Comparison of ENCODE assay signal across 3 cellular contexts in genomic region chr5:169511708-169512107, GRCh38.
TF ChIP-seq lines count a peak whose summit lies in the region.

No MANE protein-coding gene starts in this region.

TF ChIP-seq in SK-N-SH, 30 proteins besides CTCF, POLR2A, EP300 and RAD21 (continued from another document):
- no peak for TF ChIP-seq RXRA (IDR thresholded peaks at IDR 0.05; ENCODE audit: borderline replicate concordance, low read depth)
- TF ChIP-seq, protein P1, sequence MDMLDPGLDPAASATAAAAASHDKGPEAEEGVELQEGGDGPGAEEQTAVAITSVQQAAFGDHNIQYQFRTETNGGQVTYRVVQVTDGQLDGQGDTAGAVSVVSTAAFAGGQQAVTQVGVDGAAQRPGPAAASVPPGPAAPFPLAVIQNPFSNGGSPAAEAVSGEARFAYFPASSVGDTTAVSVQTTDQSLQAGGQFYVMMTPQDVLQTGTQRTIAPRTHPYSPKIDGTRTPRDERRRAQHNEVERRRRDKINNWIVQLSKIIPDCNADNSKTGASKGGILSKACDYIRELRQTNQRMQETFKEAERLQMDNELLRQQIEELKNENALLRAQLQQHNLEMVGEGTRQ (IDR thresholded peaks at IDR 0.05; ENCODE audit: borderline replicate concordance, low read depth, low read length) = no peak
- no peak for TF ChIP-seq RCOR1 (IDR thresholded peaks at IDR 0.05; ENCODE audit: low read length)
- TF ChIP-seq ELF1 (IDR thresholded peaks at IDR 0.05) = no peak
- no peak for TF ChIP-seq POLR2AphosphoS5 (IDR thresholded peaks at IDR 0.05; ENCODE audit: low read depth, low read length)
- TF ChIP-seq TAF1 (IDR thresholded peaks at IDR 0.05; ENCODE audit: borderline replicate concordance, low read depth, low read length) = no peak

TF ChIP-seq in SK-N-SH treated with all-trans-retinoic acid at 6 μM for 48 hours, 23 proteins besides CTCF, POLR2A, EP300 and RAD21:
- TF ChIP-seq, protein P2, sequence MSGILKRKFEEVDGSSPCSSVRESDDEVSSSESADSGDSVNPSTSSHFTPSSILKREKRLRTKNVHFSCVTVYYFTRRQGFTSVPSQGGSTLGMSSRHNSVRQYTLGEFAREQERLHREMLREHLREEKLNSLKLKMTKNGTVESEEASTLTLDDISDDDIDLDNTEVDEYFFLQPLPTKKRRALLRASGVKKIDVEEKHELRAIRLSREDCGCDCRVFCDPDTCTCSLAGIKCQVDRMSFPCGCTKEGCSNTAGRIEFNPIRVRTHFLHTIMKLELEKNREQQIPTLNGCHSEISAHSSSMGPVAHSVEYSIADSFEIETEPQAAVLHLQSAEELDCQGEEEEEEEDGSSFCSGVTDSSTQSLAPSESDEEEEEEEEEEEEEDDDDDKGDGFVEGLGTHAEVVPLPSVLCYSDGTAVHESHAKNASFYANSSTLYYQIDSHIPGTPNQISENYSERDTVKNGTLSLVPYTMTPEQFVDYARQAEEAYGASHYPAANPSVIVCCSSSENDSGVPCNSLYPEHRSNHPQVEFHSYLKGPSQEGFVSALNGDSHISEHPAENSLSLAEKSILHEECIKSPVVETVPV (CRISPR knock-in tag; IDR thresholded peaks at IDR 0.05) = no peak
- TF ChIP-seq ESRRG (CRISPR knock-in tag; IDR thresholded peaks at IDR 0.05) (no peak), TSHZ2 (CRISPR knock-in tag; IDR thresholded peaks at IDR 0.05) (no peak), CSDC2 (CRISPR knock-in tag; IDR thresholded peaks at IDR 0.05) (no peak), ZFP30 (CRISPR knock-in tag; IDR thresholded peaks at IDR 0.05) (no peak), ARNTL (CRISPR knock-in tag; IDR thresholded peaks at IDR 0.05; ENCODE audit: borderline replicate concordance, low read depth) (no peak), PATZ1 (CRISPR knock-in tag; IDR thresholded peaks at IDR 0.05; ENCODE audit: borderline replicate concordance) (no peak), ISL1 (CRISPR knock-in tag; IDR thresholded peaks at IDR 0.05) (no peak), TOX (CRISPR knock-in tag; IDR thresholded peaks at IDR 0.05; ENCODE audit: borderline replicate concordance) (no peak), GLIS3 (CRISPR knock-in tag; IDR thresholded peaks at IDR 0.05) (no peak), ZC3H10 (CRISPR knock-in tag; IDR thresholded peaks at IDR 0.05) (no peak)

TF ChIP-seq in WTC11, 78 proteins besides CTCF, POLR2A, EP300 and RAD21 (continued from another document):
- no peak for TF ChIP-seq ZNF281 (CRISPR knock-in tag; IDR thresholded peaks at IDR 0.05)
- TF ChIP-seq, protein P3, sequence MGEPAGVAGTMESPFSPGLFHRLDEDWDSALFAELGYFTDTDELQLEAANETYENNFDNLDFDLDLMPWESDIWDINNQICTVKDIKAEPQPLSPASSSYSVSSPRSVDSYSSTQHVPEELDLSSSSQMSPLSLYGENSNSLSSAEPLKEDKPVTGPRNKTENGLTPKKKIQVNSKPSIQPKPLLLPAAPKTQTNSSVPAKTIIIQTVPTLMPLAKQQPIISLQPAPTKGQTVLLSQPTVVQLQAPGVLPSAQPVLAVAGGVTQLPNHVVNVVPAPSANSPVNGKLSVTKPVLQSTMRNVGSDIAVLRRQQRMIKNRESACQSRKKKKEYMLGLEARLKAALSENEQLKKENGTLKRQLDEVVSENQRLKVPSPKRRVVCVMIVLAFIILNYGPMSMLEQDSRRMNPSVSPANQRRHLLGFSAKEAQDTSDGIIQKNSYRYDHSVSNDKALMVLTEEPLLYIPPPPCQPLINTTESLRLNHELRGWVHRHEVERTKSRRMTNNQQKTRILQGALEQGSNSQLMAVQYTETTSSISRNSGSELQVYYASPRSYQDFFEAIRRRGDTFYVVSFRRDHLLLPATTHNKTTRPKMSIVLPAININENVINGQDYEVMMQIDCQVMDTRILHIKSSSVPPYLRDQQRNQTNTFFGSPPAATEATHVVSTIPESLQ (CRISPR knock-in tag; IDR thresholded peaks at IDR 0.05) = no peak
- TF ChIP-seq, protein P4, sequence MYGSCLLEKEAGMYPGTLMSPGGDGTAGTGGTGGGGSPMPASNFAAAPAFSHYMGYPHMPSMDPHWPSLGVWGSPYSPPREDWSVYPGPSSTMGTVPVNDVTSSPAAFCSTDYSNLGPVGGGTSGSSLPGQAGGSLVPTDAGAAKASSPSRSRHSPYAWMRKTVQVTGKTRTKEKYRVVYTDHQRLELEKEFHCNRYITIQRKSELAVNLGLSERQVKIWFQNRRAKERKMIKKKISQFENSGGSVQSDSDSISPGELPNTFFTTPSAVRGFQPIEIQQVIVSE (CRISPR knock-in tag; IDR thresholded peaks at IDR 0.05; ENCODE audit: borderline replicate concordance) = no peak
- TF ChIP-seq, protein P5, sequence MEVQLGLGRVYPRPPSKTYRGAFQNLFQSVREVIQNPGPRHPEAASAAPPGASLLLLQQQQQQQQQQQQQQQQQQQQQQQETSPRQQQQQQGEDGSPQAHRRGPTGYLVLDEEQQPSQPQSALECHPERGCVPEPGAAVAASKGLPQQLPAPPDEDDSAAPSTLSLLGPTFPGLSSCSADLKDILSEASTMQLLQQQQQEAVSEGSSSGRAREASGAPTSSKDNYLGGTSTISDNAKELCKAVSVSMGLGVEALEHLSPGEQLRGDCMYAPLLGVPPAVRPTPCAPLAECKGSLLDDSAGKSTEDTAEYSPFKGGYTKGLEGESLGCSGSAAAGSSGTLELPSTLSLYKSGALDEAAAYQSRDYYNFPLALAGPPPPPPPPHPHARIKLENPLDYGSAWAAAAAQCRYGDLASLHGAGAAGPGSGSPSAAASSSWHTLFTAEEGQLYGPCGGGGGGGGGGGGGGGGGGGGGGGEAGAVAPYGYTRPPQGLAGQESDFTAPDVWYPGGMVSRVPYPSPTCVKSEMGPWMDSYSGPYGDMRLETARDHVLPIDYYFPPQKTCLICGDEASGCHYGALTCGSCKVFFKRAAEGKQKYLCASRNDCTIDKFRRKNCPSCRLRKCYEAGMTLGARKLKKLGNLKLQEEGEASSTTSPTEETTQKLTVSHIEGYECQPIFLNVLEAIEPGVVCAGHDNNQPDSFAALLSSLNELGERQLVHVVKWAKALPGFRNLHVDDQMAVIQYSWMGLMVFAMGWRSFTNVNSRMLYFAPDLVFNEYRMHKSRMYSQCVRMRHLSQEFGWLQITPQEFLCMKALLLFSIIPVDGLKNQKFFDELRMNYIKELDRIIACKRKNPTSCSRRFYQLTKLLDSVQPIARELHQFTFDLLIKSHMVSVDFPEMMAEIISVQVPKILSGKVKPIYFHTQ (CRISPR knock-in tag; IDR thresholded peaks at IDR 0.05) = no peak
- no peak for TF ChIP-seq ZNF232 (CRISPR knock-in tag; IDR thresholded peaks at IDR 0.05)
- TF ChIP-seq EMX1 (CRISPR knock-in tag; IDR thresholded peaks at IDR 0.05) = no peak
- no peak for TF ChIP-seq SMAD4 (CRISPR knock-in tag; IDR thresholded peaks at IDR 0.05)
- TF ChIP-seq SOX15 (CRISPR knock-in tag; IDR thresholded peaks at IDR 0.05) = no peak
- TF ChIP-seq E2F1 (CRISPR knock-in tag; IDR thresholded peaks at IDR 0.05) = no peak
- TF ChIP-seq ZNF219 (CRISPR knock-in tag; IDR thresholded peaks at IDR 0.05; ENCODE audit: borderline replicate concordance) = no peak
- TF ChIP-seq TEAD4 (CRISPR knock-in tag; IDR thresholded peaks at IDR 0.05) = no peak
